In the genomic region with DNA sequence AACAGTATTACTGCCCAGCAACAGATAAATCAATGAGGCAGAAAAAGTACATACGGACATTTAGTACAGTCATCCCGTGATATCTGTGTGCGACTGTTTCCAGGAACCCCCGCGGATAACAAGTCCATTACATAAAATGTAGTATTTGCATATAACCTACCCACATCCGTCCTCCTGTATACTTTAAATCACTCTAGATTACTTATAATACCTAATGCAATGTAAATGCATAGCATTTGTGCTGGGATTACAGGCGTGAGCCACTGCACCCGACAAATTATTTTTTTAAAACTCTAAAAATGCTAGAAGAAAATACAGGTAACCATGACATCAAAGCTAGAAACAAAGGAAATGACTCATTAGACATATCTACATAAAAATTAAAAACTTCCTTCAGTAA, we compare ENCODE assay signal across 15 cellular contexts.
DNase-seq lines count a peak whose midpoint lies in the region; ATAC-seq lines count a peak whose summit lies in the region.
"Had no signal": no experiment of that assay in that cellular context is flagged by ENCODE, and none has a peak within 500 bp of the region (broad histone marks: within the 10 kb centered on the region; RNA-seq: fewer than 3 reads in every experiment).

No MANE protein-coding gene starts in this region.

- peak overlapping the region; percentile 55 for H3K27ac Mint-ChIP-seq in activated CD4-positive, alpha-beta T cell treated with anti-CD3 and anti-CD28 coated beads for 36 hours
- H3K27ac Mint-ChIP-seq in activated T-helper 1 cell treated with anti-CD3 and anti-CD28 coated beads, Interleukin-12 subunit alpha, Interleukin-12 subunit beta, Interleukin-2, Interleukin-4 antibody, amounts not matched to agents 30 ng/mL and 10 ng/mL and 1 ng/mL, durations not matched to agents 14 hours and 24 hours and 36 hours, result peak overlapping the region; percentile 52
- H3K27ac Mint-ChIP-seq: neural progenitor cell had no signal

- no peaks in the 10 kb centered on the region for H3K9me2 ChIP-seq in GM23248 (ENCODE audit: insufficient read depth)

- no peak overlapping the region for H3K4ac ChIP-seq in mesenchymal stem cell (ENCODE audit: low read depth in 1 of 2, low read length in 2 of 2)

- H2BK12ac ChIP-seq in mesenchymal stem cell (ENCODE audit: low read length in 2 of 2), result no peak overlapping the region

- H3K4me2 ChIP-seq in GM23248 (ENCODE audit: unreplicated experiment) (no peak overlapping the region), mesenchymal stem cell (ENCODE audit: low read length, poor library complexity, severe bottlenecking) (no peak overlapping the region)

- H3K4me3 ChIP-seq in GM23248, result no peak overlapping the region
- H3K4me3 ChIP-seq in mesenchymal stem cell (ENCODE audit: insufficient read depth in 1 of 2, low read depth in 1 of 2, low read length in 2 of 2), result no peak overlapping the region

- no peak overlapping the region for H3K18ac ChIP-seq in mesenchymal stem cell (ENCODE audit: low read depth in 1 of 2, low read length in 2 of 2)

- peaks cover 21% of the 10 kb centered on the region for H3K4me1 Mint-ChIP-seq in activated CD4-positive, alpha-beta T cell treated with anti-CD3 and anti-CD28 coated beads for 36 hours
- H3K4me1 Mint-ChIP-seq in activated T-helper 1 cell treated with anti-CD3 and anti-CD28 coated beads, Interleukin-12 subunit alpha, Interleukin-12 subunit beta, Interleukin-2, Interleukin-4 antibody, amounts not matched to agents 30 ng/mL and 10 ng/mL and 1 ng/mL, durations not matched to agents 14 hours and 24 hours and 36 hours (ENCODE audit: low read depth), result peaks cover 24% of the 10 kb centered on the region

- 0 out of 2 replicates have a peak overlapping the region, but pooled peaks have one; percentile 98 for H3K9ac ChIP-seq in GM23248
- peak overlapping the region; percentile 98 for H3K9ac ChIP-seq in mesenchymal stem cell (ENCODE audit: low read length)
- H3K9ac ChIP-seq: neural progenitor cell had no signal

- H4K91ac ChIP-seq in mesenchymal stem cell (ENCODE audit: low read length), result no peak overlapping the region

- peaks cover 2% of the 10 kb centered on the region for H3K36me3 Mint-ChIP-seq in activated CD4-positive, alpha-beta T cell treated with anti-CD3 and anti-CD28 coated beads for 36 hours (ENCODE audit: low read depth)
- peaks cover 5% of the 10 kb centered on the region for H3K36me3 Mint-ChIP-seq in activated T-helper 1 cell treated with anti-CD3 and anti-CD28 coated beads, Interleukin-12 subunit alpha, Interleukin-12 subunit beta, Interleukin-2, Interleukin-4 antibody, amounts not matched to agents 30 ng/mL and 10 ng/mL and 1 ng/mL, durations not matched to agents 14 hours and 24 hours and 36 hours (ENCODE audit: low read depth)

- H3K27me3 Mint-ChIP-seq in activated CD4-positive, alpha-beta T cell treated with anti-CD3 and anti-CD28 coated beads for 36 hours, result no peaks in the 10 kb centered on the region
- H3K27me3 Mint-ChIP-seq in activated T-helper 1 cell treated with anti-CD3 and anti-CD28 coated beads, Interleukin-12 subunit alpha, Interleukin-12 subunit beta, Interleukin-2, Interleukin-4 antibody, amounts not matched to agents 30 ng/mL and 10 ng/mL and 1 ng/mL, durations not matched to agents 14 hours and 24 hours and 36 hours (ENCODE audit: insufficient read depth), result peaks cover 3% of the 10 kb centered on the region

- CTCF ChIA-PET in activated CD4-positive, alpha-beta T cell treated with anti-CD3 and anti-CD28 coated beads for 36 hours (lab: Charles Lee), result no interaction called here

- DNase-seq in activated CD4-positive, alpha-beta T cell treated with anti-CD3 and anti-CD28 coated beads for 36 hours, result peak; percentile 49
- no peak for DNase-seq in activated CD4-positive, alpha-beta T cell treated with anti-CD3 and anti-CD28 coated beads for 1 hour
- DNase-seq in GM23248 (peak; percentile 21), mesenchymal stem cell (no peak)
- no peak for DNase-seq in activated T-helper 1 cell treated with anti-CD3 and anti-CD28 coated beads, Interleukin-12 subunit alpha, Interleukin-12 subunit beta, Interleukin-2, Interleukin-4 antibody, amounts not matched to agents 30 ng/mL and 10 ng/mL and 1 ng/mL, durations not matched to agents 14 hours and 24 hours and 36 hours (ENCODE audit: low spot score)
- DNase-seq: ACHN, GOT3, heart left ventricle, left lung, NCI-H226 had no signal

- no peak overlapping the region for H3K23ac ChIP-seq in mesenchymal stem cell (ENCODE audit: low read length in 2 of 2)

- H2BK15ac ChIP-seq in mesenchymal stem cell (ENCODE audit: low read depth, poor library complexity, severe bottlenecking), result no peak overlapping the region

- H3K14ac ChIP-seq in mesenchymal stem cell (ENCODE audit: low read length in 2 of 2), result no peak overlapping the region

- no peak for ATAC-seq in activated CD4-positive, alpha-beta T cell treated with anti-CD3 and anti-CD28 coated beads for 36 hours
- ATAC-seq in HG02970 (IDR thresholded peaks at IDR 0.05; ENCODE audit: low FRiP score, unreplicated experiment), result no peak
- ATAC-seq in HG03342 (IDR thresholded peaks at IDR 0.05; ENCODE audit: unreplicated experiment), result no peak
- no peak for ATAC-seq in GM21381 (IDR thresholded peaks at IDR 0.05; ENCODE audit: unreplicated experiment)
- ATAC-seq: heart left ventricle, left lung had no signal

- POLR2A ChIA-PET in activated CD4-positive, alpha-beta T cell treated with anti-CD3 and anti-CD28 coated beads for 36 hours (lab: Charles Lee), result interaction anchor here (0.6 kb wide), 1 partner anchor 224 kb away, joined by 3 read pairs; the partner anchor contains the start of gene XPO1

- peaks cover 26% of the 10 kb centered on the region for H3F3A ChIP-seq in GM23248 (ENCODE audit: insufficient read depth)

- H2AFZ ChIP-seq in GM23248 (no peak overlapping the region), mesenchymal stem cell (ENCODE audit: low read depth, low read length) (no peak overlapping the region)
- H2AFZ ChIP-seq: neural progenitor cell had no signal

- WGBS in GM23248 (ENCODE audit: low coverage in 1 of 2, low lambda C conversion rate in 2 of 2, missing lambda C conversion rate in 2 of 2), 2 experiments, result 97 to 98% methylated on average over 8 of the region's 8 CpGs
- over 99% methylated on average over 7 of the region's 8 CpGs for WGBS in mesenchymal stem cell

- H2BK120ac ChIP-seq in mesenchymal stem cell (ENCODE audit: low read depth, low read length), result no peak overlapping the region

- no peak overlapping the region for H3K4me3 Mint-ChIP-seq in activated CD4-positive, alpha-beta T cell treated with anti-CD3 and anti-CD28 coated beads for 36 hours
- H3K4me3 Mint-ChIP-seq in activated T-helper 1 cell treated with anti-CD3 and anti-CD28 coated beads, Interleukin-12 subunit alpha, Interleukin-12 subunit beta, Interleukin-2, Interleukin-4 antibody, amounts not matched to agents 30 ng/mL and 10 ng/mL and 1 ng/mL, durations not matched to agents 14 hours and 24 hours and 36 hours, result no peak overlapping the region

- H3K79me1 ChIP-seq in mesenchymal stem cell (replicated peaks; ENCODE audit: low read length, poor library complexity, severe bottlenecking), result peaks cover 6% of the 10 kb centered on the region

- H3K9me3 Mint-ChIP-seq in activated CD4-positive, alpha-beta T cell treated with anti-CD3 and anti-CD28 coated beads for 36 hours (ENCODE audit: low read depth), result peaks cover 5% of the 10 kb centered on the region
- no peaks in the 10 kb centered on the region for H3K9me3 Mint-ChIP-seq in activated T-helper 1 cell treated with anti-CD3 and anti-CD28 coated beads, Interleukin-12 subunit alpha, Interleukin-12 subunit beta, Interleukin-2, Interleukin-4 antibody, amounts not matched to agents 30 ng/mL and 10 ng/mL and 1 ng/mL, durations not matched to agents 14 hours and 24 hours and 36 hours
- H3K9me3 Mint-ChIP-seq: neural progenitor cell had no signal

- H3K36me3 ChIP-seq in GM23248 (ENCODE audit: low read depth), result no peaks in the 10 kb centered on the region
- H3K36me3 ChIP-seq in mesenchymal stem cell (ENCODE audit: control insufficient read depth in 1 of 2, insufficient read depth in 2 of 2, low read depth in 1 of 2, low read length in 2 of 2), result no peaks in the 10 kb centered on the region
- H3K36me3 ChIP-seq: heart left ventricle, left lung, neural progenitor cell, tibial nerve had no signal

- H3K27ac ChIP-seq in GM23248 (no peak overlapping the region), mesenchymal stem cell (ENCODE audit: low read length, poor library complexity, severe bottlenecking) (no peak overlapping the region)
- H3K27ac ChIP-seq: left lung, neural progenitor cell had no signal

- H3K27me3 ChIP-seq in GM23248 (replicated peaks; ENCODE audit: insufficient read depth) (no peaks in the 10 kb centered on the region), mesenchymal stem cell (ENCODE audit: control insufficient read depth in 1 of 2, insufficient read depth in 1 of 2, low read length in 2 of 2) (no peaks in the 10 kb centered on the region)
- H3K27me3 ChIP-seq: heart left ventricle, left lung, neural progenitor cell, tibial nerve had no signal

- intact Hi-C loops in activated CD4-positive, alpha-beta T cell treated with anti-CD3 and anti-CD28 coated beads for 36 hours (cut with DNase I, micrococcal nuclease), result loop anchor here (5.0 to 10.0 kb wide), 4 partner anchors 125 to 880 kb away; partner anchors contain the start of genes CCT4 (in 1 of the 2) and REL (in 1 of the 2)
- intact Hi-C loops in activated T-helper 1 cell treated with anti-CD3 and anti-CD28 coated beads, Interleukin-12 subunit alpha, Interleukin-12 subunit beta, Interleukin-2, Interleukin-4 antibody, amounts not matched to agents 30 ng/mL and 10 ng/mL and 1 ng/mL, durations not matched to agents 14 hours and 24 hours and 36 hours (cut with micrococcal nuclease), result loop anchor here (5.0 to 10.0 kb wide), 5 partner anchors 397 to 945 kb away; partner anchors contain the start of genes B3GNT2, EHBP1, PEX13 and PUS10

- no peaks in the 10 kb centered on the region for H3K9me3 ChIP-seq in GM23248 (ENCODE audit: low read depth)
- H3K9me3 ChIP-seq in mesenchymal stem cell (ENCODE audit: control insufficient read depth, low read length), result no peaks in the 10 kb centered on the region

- no peaks in the 10 kb centered on the region for H4K20me1 ChIP-seq in GM23248 (ENCODE audit: insufficient read depth)

- in situ Hi-C loops in GM23248 (cut with MboI), result no loop called here

- peaks cover 12% of the 10 kb centered on the region; the same call in 1 of the 2 replicates for H3K79me2 ChIP-seq in GM23248 (ENCODE audit: insufficient read depth)

- peaks cover 24% of the 10 kb centered on the region for H3K4me1 ChIP-seq in GM23248 (ENCODE audit: insufficient read depth)
- H3K4me1 ChIP-seq in mesenchymal stem cell (ENCODE audit: control insufficient read depth, insufficient read depth, low read depth, low read length), result peaks cover 3% of the 10 kb centered on the region
- H3K4me1 ChIP-seq: neural progenitor cell had no signal

- H4K8ac ChIP-seq in mesenchymal stem cell (ENCODE audit: low read length), result no peak overlapping the region

- H2AK5ac ChIP-seq in mesenchymal stem cell (ENCODE audit: low read length, severe bottlenecking), result no peak overlapping the region

- H2BK5ac ChIP-seq in mesenchymal stem cell (ENCODE audit: low read depth, low read length, poor library complexity, severe bottlenecking), result no peak overlapping the region

Comparison
In these comparisons a context has a peak if more than half of its experiments do, and no peak if none do; other contexts are left out.
1. DNase-seq: peak in activated CD4-positive, alpha-beta T cell treated with anti-CD3 and anti-CD28 coated beads for 36 hours (single experiment) and GM23248 (single experiment); none in activated CD4-positive, alpha-beta T cell treated with anti-CD3 and anti-CD28 coated beads for 1 hour (single experiment), activated T-helper 1 cell treated with anti-CD3 and anti-CD28 coated beads, Interleukin-12 subunit alpha, Interleukin-12 subunit beta, Interleukin-2, Interleukin-4 antibody, amounts not matched to agents 30 ng/mL and 10 ng/mL and 1 ng/mL, durations not matched to agents 14 hours and 24 hours and 36 hours (single experiment) and mesenchymal stem cell (single experiment).